Comparison of ENCODE assay signal across 1 cellular context in the genomic region with DNA sequence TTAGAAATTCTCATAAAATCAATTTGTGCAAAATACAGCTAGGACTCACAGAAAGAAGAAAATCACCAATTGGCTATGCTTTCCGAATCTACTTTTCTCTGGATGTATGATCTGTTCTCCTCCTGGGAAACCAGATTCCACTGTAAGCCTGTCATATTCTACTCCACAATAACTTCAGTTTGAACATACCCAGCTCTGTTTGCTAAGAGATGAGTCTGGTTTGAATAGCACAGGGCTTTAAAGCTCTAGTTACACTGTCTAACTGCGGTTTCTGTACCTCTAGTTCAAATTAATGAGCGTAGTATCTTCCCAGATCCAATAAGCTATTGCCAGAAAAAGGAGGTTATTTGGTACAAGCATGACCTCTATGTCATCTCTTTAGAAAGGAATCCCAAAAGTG.
TF ChIP-seq lines count a peak whose summit lies in the region.

No MANE protein-coding gene starts in this region.

TF ChIP-seq in IMR-90, 13 proteins besides CTCF, POLR2A, EP300 and RAD21:
- TF ChIP-seq, protein P1, sequence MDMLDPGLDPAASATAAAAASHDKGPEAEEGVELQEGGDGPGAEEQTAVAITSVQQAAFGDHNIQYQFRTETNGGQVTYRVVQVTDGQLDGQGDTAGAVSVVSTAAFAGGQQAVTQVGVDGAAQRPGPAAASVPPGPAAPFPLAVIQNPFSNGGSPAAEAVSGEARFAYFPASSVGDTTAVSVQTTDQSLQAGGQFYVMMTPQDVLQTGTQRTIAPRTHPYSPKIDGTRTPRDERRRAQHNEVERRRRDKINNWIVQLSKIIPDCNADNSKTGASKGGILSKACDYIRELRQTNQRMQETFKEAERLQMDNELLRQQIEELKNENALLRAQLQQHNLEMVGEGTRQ (IDR thresholded peaks at IDR 0.05; ENCODE audit: low read depth, low read length) = no peak
- TF ChIP-seq, protein P2, sequence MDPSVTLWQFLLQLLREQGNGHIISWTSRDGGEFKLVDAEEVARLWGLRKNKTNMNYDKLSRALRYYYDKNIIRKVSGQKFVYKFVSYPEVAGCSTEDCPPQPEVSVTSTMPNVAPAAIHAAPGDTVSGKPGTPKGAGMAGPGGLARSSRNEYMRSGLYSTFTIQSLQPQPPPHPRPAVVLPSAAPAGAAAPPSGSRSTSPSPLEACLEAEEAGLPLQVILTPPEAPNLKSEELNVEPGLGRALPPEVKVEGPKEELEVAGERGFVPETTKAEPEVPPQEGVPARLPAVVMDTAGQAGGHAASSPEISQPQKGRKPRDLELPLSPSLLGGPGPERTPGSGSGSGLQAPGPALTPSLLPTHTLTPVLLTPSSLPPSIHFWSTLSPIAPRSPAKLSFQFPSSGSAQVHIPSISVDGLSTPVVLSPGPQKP (IDR thresholded peaks at IDR 0.05; ENCODE audit: borderline replicate concordance, low read depth, low read length) = no peak
- TF ChIP-seq BHLHE40 (IDR thresholded peaks at IDR 0.05; ENCODE audit: low read depth, low read length) = no peak
- TF ChIP-seq RFX5 (IDR thresholded peaks at IDR 0.05; ENCODE audit: low read depth, low read length) = no peak
- TF ChIP-seq RCOR1 (IDR thresholded peaks at IDR 0.05; ENCODE audit: insufficient replicate concordance, low read length) = no peak
